8 cellular contexts compared by ENCODE assay signal in genomic region chr12:117968084-117968789, GRCh38. TPM values are rescaled to one million over a fixed set of nuclear protein-coding genes. Genes with fewer than 3 reads are reported as not detected.
DNase-seq lines count a peak whose midpoint lies in the region; ATAC-seq lines count a peak whose summit lies in the region.

No MANE protein-coding gene starts in this region.

- H3K4me3 Mint-ChIP-seq in activated T-cell treated with anti-CD3 and anti-CD28 coated beads, Interleukin-2, amount 50 U/mL, for 24 hours = peak overlapping the region; percentile 81
- H3K4me3 Mint-ChIP-seq in activated CD4-positive, alpha-beta memory T cell treated with anti-CD3 and anti-CD28 coated beads for 36 hours = peak overlapping the region; percentile 80

- peaks cover 15% of the 10 kb centered on the region for H3K9me3 Mint-ChIP-seq in activated T-cell treated with anti-CD3 and anti-CD28 coated beads, Interleukin-2, amount 50 U/mL, for 24 hours
- H3K9me3 Mint-ChIP-seq in activated CD4-positive, alpha-beta memory T cell treated with anti-CD3 and anti-CD28 coated beads for 36 hours = peaks cover 12% of the 10 kb centered on the region

- no peak for DNase-seq in activated T-cell treated with anti-CD3 and anti-CD28 coated beads, Interleukin-2, amount 50 U/mL, for 24 hours
- DNase-seq in activated T-cell treated with anti-CD3 and anti-CD28 coated beads for 4 hours (no peak), NCI-H446 treated with DMSO at 0.1 percent for 48 hours (lab: John Stamatoyannopoulos, UW) (no peak)
- DNase-seq in activated CD4-positive, alpha-beta memory T cell treated with anti-CD3 and anti-CD28 coated beads for 36 hours = no peak

- H3K27ac Mint-ChIP-seq in activated T-cell treated with anti-CD3 and anti-CD28 coated beads, Interleukin-2, amount 50 U/mL, for 24 hours = no peak overlapping the region
- H3K27ac Mint-ChIP-seq in activated CD4-positive, alpha-beta memory T cell treated with anti-CD3 and anti-CD28 coated beads for 36 hours = no peak overlapping the region

- H3K4me3 ChIP-seq in iPS-18a (ENCODE audit: low read length) (peak overlapping the region; percentile 80), subcutaneous abdominal adipose tissue (ENCODE audit: low read depth in 1 of 5, low read length in 5 of 5) (peak overlapping the region in 3 of 5 donors; percentile 22 to 50 (median 38))

- no peak for ATAC-seq in HG02981 (IDR thresholded peaks at IDR 0.05; ENCODE audit: unreplicated experiment)
- ATAC-seq in GM18868 (IDR thresholded peaks at IDR 0.05; ENCODE audit: unreplicated experiment) = no peak

- H3K9me3 ChIP-seq in iPS-18a (ENCODE audit: control insufficient read depth, low read depth, low read length) (no peaks in the 10 kb centered on the region), subcutaneous abdominal adipose tissue (ENCODE audit: control insufficient read depth in 5 of 5, low read length in 5 of 5) (peaks cover 4 to 20% (median 14%) of the 10 kb centered on the region in 5 donors)

- peaks cover 8% of the 10 kb centered on the region for H3K4me1 Mint-ChIP-seq in activated T-cell treated with anti-CD3 and anti-CD28 coated beads, Interleukin-2, amount 50 U/mL, for 24 hours (ENCODE audit: low read depth)
- peaks cover 8% of the 10 kb centered on the region for H3K4me1 Mint-ChIP-seq in activated CD4-positive, alpha-beta memory T cell treated with anti-CD3 and anti-CD28 coated beads for 36 hours (ENCODE audit: low read depth)

- H3K36me3 ChIP-seq in iPS-18a (ENCODE audit: control insufficient read depth, low read depth, low read length) (no peaks in the 10 kb centered on the region), subcutaneous abdominal adipose tissue (ENCODE audit: control insufficient read depth in 5 of 5, insufficient read depth in 5 of 5, low read length in 5 of 5) (no peaks in the 10 kb centered on the region)

- H3K27me3 ChIP-seq in iPS-18a (ENCODE audit: control insufficient read depth, insufficient read depth, low read length) (peaks cover 30% of the 10 kb centered on the region), subcutaneous abdominal adipose tissue (ENCODE audit: control insufficient read depth in 5 of 5, insufficient read depth in 4 of 5, low read length in 5 of 5) (peaks cover 7 to 37% (median 32%) of the 10 kb centered on the region in 5 donors)

- intact Hi-C loops in activated CD4-positive, alpha-beta memory T cell treated with anti-CD3 and anti-CD28 coated beads for 36 hours (cut with micrococcal nuclease) = loop anchor here (5.0 kb wide), 1 partner anchor 91 kb away; no protein-coding TSS in a partner anchor

- POLR2A ChIA-PET in activated CD4-positive, alpha-beta memory T cell treated with anti-CD3 and anti-CD28 coated beads for 36 hours (lab: Charles Lee) = interaction anchor here (1.0 kb wide), 1 partner anchor 49 kb away, joined by 3 read pairs; no protein-coding TSS in a partner anchor

- H3K27ac ChIP-seq in iPS-18a (ENCODE audit: low read length) (no peak overlapping the region), subcutaneous abdominal adipose tissue (ENCODE audit: low read depth, low read length) (no peak overlapping the region)

- CTCF ChIA-PET in activated CD4-positive, alpha-beta memory T cell treated with anti-CD3 and anti-CD28 coated beads for 36 hours (lab: Charles Lee) = no interaction called here

- H3K4me1 ChIP-seq in iPS-18a (ENCODE audit: control insufficient read depth, low read depth, low read length) (peaks cover 9% of the 10 kb centered on the region), subcutaneous abdominal adipose tissue (ENCODE audit: control insufficient read depth in 5 of 5, insufficient read depth in 5 of 5, low read length in 5 of 5) (peaks cover 0 to 7% (median 4%) of the 10 kb centered on the region in 5 donors)

- peak overlapping the region; percentile 72 for H3K9ac ChIP-seq in iPS-18a (ENCODE audit: low read length)
- no peak overlapping the region for H3K9ac ChIP-seq in subcutaneous abdominal adipose tissue (ENCODE audit: low read length in 5 of 5)

- H3K27me3 Mint-ChIP-seq in activated T-cell treated with anti-CD3 and anti-CD28 coated beads, Interleukin-2, amount 50 U/mL, for 24 hours = peaks cover 83% of the 10 kb centered on the region
- H3K27me3 Mint-ChIP-seq in activated CD4-positive, alpha-beta memory T cell treated with anti-CD3 and anti-CD28 coated beads for 36 hours = peaks cover 49% of the 10 kb centered on the region

- H3K36me3 Mint-ChIP-seq in activated T-cell treated with anti-CD3 and anti-CD28 coated beads, Interleukin-2, amount 50 U/mL, for 24 hours (ENCODE audit: low read depth) = peaks cover 3% of the 10 kb centered on the region
- H3K36me3 Mint-ChIP-seq in activated CD4-positive, alpha-beta memory T cell treated with anti-CD3 and anti-CD28 coated beads for 36 hours = peaks cover 2% of the 10 kb centered on the region

RNA-seq across cellular contexts. Expression of gene KSR2, which starts 0.6 kb away (rescaled TPM):
- total RNA-seq in activated CD4-positive, alpha-beta memory T cell treated with anti-CD3 and anti-CD28 coated beads for 36 hours = under 1 TPM; 0.12 to 0.45 TPM

RNA-seq across cellular contexts. Expression of gene RFC5, which starts 48.3 kb away (rescaled TPM):
- total RNA-seq in activated CD4-positive, alpha-beta memory T cell treated with anti-CD3 and anti-CD28 coated beads for 36 hours = 10 to 100 TPM; 65.8 to 70.8 TPM
